Comparison of ENCODE assay signal across 13 cellular contexts in genomic region chr14:103556976-103557758, GRCh38. TPM values are rescaled to one million over a fixed set of nuclear protein-coding genes. Genes with fewer than 3 reads are reported as not detected.
DNase-seq lines count a peak whose midpoint lies in the region; ATAC-seq, FAIRE-seq and TF ChIP-seq lines count a peak whose summit lies in the region.
"Had no signal": no experiment of that assay in that cellular context is flagged by ENCODE, and none has a peak within 500 bp of the region (broad histone marks: within the 10 kb centered on the region; RNA-seq: fewer than 3 reads in every experiment).

No MANE protein-coding gene starts in this region.

- no peak overlapping the region for H4K8ac ChIP-seq in mesenchymal stem cell (ENCODE audit: low read length)

- no peak overlapping the region for H3K23ac ChIP-seq in mesenchymal stem cell (ENCODE audit: low read length in 2 of 2)

- H3K18ac ChIP-seq in mesenchymal stem cell (ENCODE audit: low read depth in 1 of 2, low read length in 2 of 2) = no peak overlapping the region

- CTCF ChIA-PET in activated naive CD4-positive, alpha-beta T cell treated with anti-CD3 and anti-CD28 coated beads, Interleukin-2, amount 10 ng/mL, durations not matched to agents 7 days and 5 days (lab: Charles Lee) = interaction anchor here (1.4 to 1.8 kb wide), 2 partner anchors 10 to 39 kb away, joined by 3 to 7 read pairs; no protein-coding TSS in a partner anchor

- FAIRE-seq in astrocyte (lab: Jason Lieb, UNC) = no peak

- peaks cover 43% of the 10 kb centered on the region for H3K4me1 Mint-ChIP-seq in activated naive CD4-positive, alpha-beta T cell treated with anti-CD3 and anti-CD28 coated beads, Interleukin-2, amount 10 ng/mL, durations not matched to agents 7 days and 5 days
- peaks cover 30% of the 10 kb centered on the region for H3K4me1 Mint-ChIP-seq in astrocyte (ENCODE audit: low read depth, unreplicated experiment)

- H2AFZ ChIP-seq in astrocyte (ENCODE audit: low read depth, low read length) = no peak overlapping the region
- H2AFZ ChIP-seq in mesenchymal stem cell (ENCODE audit: low read depth, low read length) = no peak overlapping the region
- H2AFZ ChIP-seq: hepatocyte had no signal

- no peak overlapping the region for H3K4me2 ChIP-seq in astrocyte (ENCODE audit: low read length)
- H3K4me2 ChIP-seq in mesenchymal stem cell (ENCODE audit: low read length, poor library complexity, severe bottlenecking) = no peak overlapping the region
- H3K4me2 ChIP-seq: hepatocyte had no signal

- no peak overlapping the region for H2BK12ac ChIP-seq in mesenchymal stem cell (ENCODE audit: low read length in 2 of 2)

- no peak overlapping the region for H2BK120ac ChIP-seq in mesenchymal stem cell (ENCODE audit: low read depth, low read length)

- H3K14ac ChIP-seq in mesenchymal stem cell (ENCODE audit: low read length in 2 of 2) = no peak overlapping the region

- no peak overlapping the region for H3K4me3 Mint-ChIP-seq in activated naive CD4-positive, alpha-beta T cell treated with anti-CD3 and anti-CD28 coated beads, Interleukin-2, amount 10 ng/mL, durations not matched to agents 7 days and 5 days
- no peak overlapping the region for H3K4me3 Mint-ChIP-seq in astrocyte (ENCODE audit: unreplicated experiment)

- H3K27me3 ChIP-seq in astrocyte (ENCODE audit: insufficient read depth, low read length) (no peaks in the 10 kb centered on the region), mesenchymal stem cell (ENCODE audit: control insufficient read depth in 1 of 2, insufficient read depth in 1 of 2, low read length in 2 of 2) (no peaks in the 10 kb centered on the region), suprapubic skin (no peaks in the 10 kb centered on the region)
- H3K27me3 ChIP-seq: hepatocyte had no signal

- no peak for DNase-seq in activated naive CD4-positive, alpha-beta T cell treated with anti-CD3 and anti-CD28 coated beads, Interleukin-2, amount 10 ng/mL, durations not matched to agents 7 days and 5 days
- no peak for DNase-seq in activated naive CD4-positive, alpha-beta T cell treated with anti-CD3 and anti-CD28 coated beads, Interleukin-2, amount 50 U/mL, for 16 hours
- DNase-seq in astrocyte (ENCODE audit: low read depth) = no peak
- no peak for DNase-seq in mesenchymal stem cell
- DNase-seq in suprapubic skin (ENCODE audit: low spot score in 2 of 2) = no peak
- no peak for DNase-seq in AG20443 (ENCODE audit: low spot score)
- DNase-seq: ACHN; central memory CD4-positive, alpha-beta T cell; NCI-H2171 treated with DMSO at 0.1 percent for 48 hours had no signal

- peaks cover 30% of the 10 kb centered on the region for H3K36me3 Mint-ChIP-seq in activated naive CD4-positive, alpha-beta T cell treated with anti-CD3 and anti-CD28 coated beads, Interleukin-2, amount 10 ng/mL, durations not matched to agents 7 days and 5 days
- H3K36me3 Mint-ChIP-seq in astrocyte (ENCODE audit: low read depth, unreplicated experiment) = peaks cover 17% of the 10 kb centered on the region

- H3K27me3 Mint-ChIP-seq in activated naive CD4-positive, alpha-beta T cell treated with anti-CD3 and anti-CD28 coated beads, Interleukin-2, amount 10 ng/mL, durations not matched to agents 7 days and 5 days = no peaks in the 10 kb centered on the region
- H3K27me3 Mint-ChIP-seq in astrocyte (ENCODE audit: low read depth, unreplicated experiment) = no peaks in the 10 kb centered on the region

- no peak overlapping the region for H3K27ac ChIP-seq in astrocyte (ENCODE audit: low read depth, low read length)
- H3K27ac ChIP-seq in mesenchymal stem cell (ENCODE audit: low read length, poor library complexity, severe bottlenecking) = peak overlapping the region; percentile 98
- H3K27ac ChIP-seq in suprapubic skin = peak overlapping the region; percentile 42
- H3K27ac ChIP-seq: hepatocyte had no signal

- peak overlapping the region in 1 of 2 experiments; percentile 13 for H3K4ac ChIP-seq in mesenchymal stem cell (ENCODE audit: low read depth in 1 of 2, low read length in 2 of 2)

- H3K9ac ChIP-seq in astrocyte (ENCODE audit: low read length) (no peak overlapping the region), mesenchymal stem cell (ENCODE audit: low read length) (peak overlapping the region; percentile 96)

- H4K91ac ChIP-seq in mesenchymal stem cell (ENCODE audit: low read length) = no peak overlapping the region

- H3K4me1 ChIP-seq in astrocyte (ENCODE audit: insufficient read depth, low read length) = peaks cover 25% of the 10 kb centered on the region
- H3K4me1 ChIP-seq in mesenchymal stem cell (ENCODE audit: control insufficient read depth, insufficient read depth, low read depth, low read length) = peaks cover 26% of the 10 kb centered on the region
- H3K4me1 ChIP-seq in suprapubic skin = peaks cover 62% of the 10 kb centered on the region

- peak overlapping the region; percentile 11 for H3K27ac Mint-ChIP-seq in activated naive CD4-positive, alpha-beta T cell treated with anti-CD3 and anti-CD28 coated beads, Interleukin-2, amount 10 ng/mL, durations not matched to agents 7 days and 5 days
- H3K27ac Mint-ChIP-seq in astrocyte (ENCODE audit: unreplicated experiment) = peak overlapping the region; percentile 58

- no peaks in the 10 kb centered on the region for H3K9me3 Mint-ChIP-seq in activated naive CD4-positive, alpha-beta T cell treated with anti-CD3 and anti-CD28 coated beads, Interleukin-2, amount 10 ng/mL, durations not matched to agents 7 days and 5 days
- no peaks in the 10 kb centered on the region for H3K9me3 Mint-ChIP-seq in astrocyte (ENCODE audit: unreplicated experiment)

- peaks cover 20% of the 10 kb centered on the region for H3K79me1 ChIP-seq in mesenchymal stem cell (replicated peaks; ENCODE audit: low read length, poor library complexity, severe bottlenecking)

- no peaks in the 10 kb centered on the region for H3K9me3 ChIP-seq in astrocyte (ENCODE audit: insufficient read depth, low read depth, low read length)
- no peaks in the 10 kb centered on the region for H3K9me3 ChIP-seq in mesenchymal stem cell (ENCODE audit: control insufficient read depth, low read length)
- H3K9me3 ChIP-seq in suprapubic skin = no peaks in the 10 kb centered on the region

- no peak for TF ChIP-seq POLR2A in suprapubic skin (IDR thresholded peaks at IDR 0.05)

- ATAC-seq in HG03175 (IDR thresholded peaks at IDR 0.05; ENCODE audit: unreplicated experiment) = no peak
- no peak for ATAC-seq in HG03439 (IDR thresholded peaks at IDR 0.05; ENCODE audit: unreplicated experiment)
- ATAC-seq: left lobe of liver had no signal

- no peak overlapping the region for H2BK15ac ChIP-seq in mesenchymal stem cell (ENCODE audit: low read depth, poor library complexity, severe bottlenecking)

- no peak for TF ChIP-seq EP300 in suprapubic skin (IDR thresholded peaks at IDR 0.05)

- H2AK5ac ChIP-seq in mesenchymal stem cell (ENCODE audit: low read length, severe bottlenecking) = peak overlapping the region; percentile 54

- H3K36me3 ChIP-seq in astrocyte (ENCODE audit: insufficient read depth, low read length) (peaks cover 22% of the 10 kb centered on the region), mesenchymal stem cell (ENCODE audit: control insufficient read depth in 1 of 2, insufficient read depth in 2 of 2, low read depth in 1 of 2, low read length in 2 of 2) (peaks cover 14 to 33% of the 10 kb centered on the region in 2 experiments), suprapubic skin (peaks cover 14% of the 10 kb centered on the region)

- peaks cover 67% of the 10 kb centered on the region for H3K79me2 ChIP-seq in astrocyte (ENCODE audit: insufficient read depth, low read length)

- peaks cover 77% of the 10 kb centered on the region for H4K20me1 ChIP-seq in astrocyte (ENCODE audit: insufficient read depth, low read length)

- TF ChIP-seq CTCF in astrocyte (IDR thresholded peaks at IDR 0.05; ENCODE audit: insufficient read depth, low read depth, low read length) (no peak), suprapubic skin (IDR thresholded peaks at IDR 0.05) (no peak)

- no peak overlapping the region for H3K4me3 ChIP-seq in astrocyte (ENCODE audit: insufficient read depth, low read depth, low read length)
- H3K4me3 ChIP-seq in mesenchymal stem cell (ENCODE audit: insufficient read depth in 1 of 2, low read depth in 1 of 2, low read length in 2 of 2) = no peak overlapping the region
- H3K4me3 ChIP-seq in suprapubic skin = no peak overlapping the region
- H3K4me3 ChIP-seq: hepatocyte had no signal

- 96% methylated on average over 13 of the region's 15 CpGs for WGBS in mesenchymal stem cell
- 47% methylated on average over 15 of the region's 15 CpGs for WGBS in suprapubic skin

- H2BK5ac ChIP-seq in mesenchymal stem cell (ENCODE audit: low read depth, low read length, poor library complexity, severe bottlenecking) = no peak overlapping the region

RNA-seq across cellular contexts. Expression of gene BAG5, which starts 5.3 kb away (rescaled TPM):
- total RNA-seq in astrocyte = 32.3 and 35.2 TPM in 2 replicates
- polyA plus RNA-seq in mesenchymal stem cell (2013, experiment 1 of 2) = 14.8 TPM
- 14.4 TPM for polyA plus RNA-seq in mesenchymal stem cell (2013, experiment 2 of 2)
- total RNA-seq in suprapubic skin = 10 to 100 TPM; 30.2 to 55.1 (median 39.9) TPM

RNA-seq across cellular contexts. Expression of gene COA8, which starts 5.6 kb away (rescaled TPM):
- 56.2 TPM in 2 replicates for total RNA-seq in astrocyte
- polyA plus RNA-seq in mesenchymal stem cell (2013, experiment 1 of 2) = 63.1 TPM
- 58.9 TPM for polyA plus RNA-seq in mesenchymal stem cell (2013, experiment 2 of 2)
- 10 to 100 TPM; 17.1 to 30.3 (median 21.9) TPM for total RNA-seq in suprapubic skin

RNA-seq across cellular contexts. Expression of gene TRMT61A, which starts 28.2 kb away (rescaled TPM):
- 11.9 and 12.4 TPM in 2 replicates for total RNA-seq in astrocyte
- polyA plus RNA-seq in mesenchymal stem cell (2013, experiment 1 of 2) = 3.6 TPM
- 3.8 TPM for polyA plus RNA-seq in mesenchymal stem cell (2013, experiment 2 of 2)
- 10 to 100 TPM; 15.9 to 21.9 (median 18.5) TPM for total RNA-seq in suprapubic skin

RNA-seq across cellular contexts. Expression of gene CKB, which starts 34.5 kb away (rescaled TPM):
- total RNA-seq in astrocyte = 174 and 178 TPM in 2 replicates
- 46.1 TPM for polyA plus RNA-seq in mesenchymal stem cell (2013, experiment 1 of 2)
- polyA plus RNA-seq in mesenchymal stem cell (2013, experiment 2 of 2) = 46.9 TPM
- 100 to 1,000 TPM; 107 to 172 (median 128) TPM for total RNA-seq in suprapubic skin
